In genomic region chr1:234604726-234605492, GRCh38 we compare ENCODE assay signal across 8 cellular contexts. TPM values are rescaled to one million over a fixed set of nuclear protein-coding genes. Genes with fewer than 3 reads are reported as not detected.
DNase-seq lines count a peak whose midpoint lies in the region; ATAC-seq and TF ChIP-seq lines count a peak whose summit lies in the region.

No MANE protein-coding gene starts in this region.

- peaks cover 36% of the 10 kb centered on the region for H4K20me1 ChIP-seq in IMR-90 (ENCODE audit: insufficient read depth, low read length)

- H3K23ac ChIP-seq in IMR-90 (ENCODE audit: low read depth, low read length), result peak overlapping the region; percentile 57

- peaks cover 76% of the 10 kb centered on the region for H3K4me1 Mint-ChIP-seq in CD4-positive, alpha-beta T cell (ENCODE audit: low read depth)
- peaks cover 53% of the 10 kb centered on the region for H3K4me1 Mint-ChIP-seq in activated naive CD8-positive, alpha-beta T cell treated with anti-CD3 and anti-CD28 coated beads, Interleukin-2, amount 10 ng/mL, durations not matched to agents 7 days and 5 days

- H3K27ac Mint-ChIP-seq in CD4-positive, alpha-beta T cell, result peak overlapping the region; percentile 98
- H3K27ac Mint-ChIP-seq in activated naive CD8-positive, alpha-beta T cell treated with anti-CD3 and anti-CD28 coated beads, Interleukin-2, amount 10 ng/mL, durations not matched to agents 7 days and 5 days, result peak overlapping the region; percentile 62

- no peak overlapping the region for H2AFZ ChIP-seq in IMR-90 (replicated peaks; ENCODE audit: low read length, poor library complexity)

- WGBS in IMR-90 (ENCODE audit: extremely low coverage in 2 of 2, insufficient read length in 1 of 2), 2 experiments, result 0% methylated on average over 1 of the region's 8 CpGs; no CpG with 5 or more reads in 1 of the 2 experiments
- WGBS in spleen, 5 donors, result 4 to 10% (median 5%) methylated on average over 8 of the region's 8 CpGs

- H3K79me1 ChIP-seq in IMR-90 (ENCODE audit: low read depth in 1 of 2, low read length in 2 of 2), result peaks cover 7% of the 10 kb centered on the region in 2 experiments

- BruUV-seq in IMR-90 (replicated peaks; lab: Mats Ljungman, UMichigan), result TSS peak; percentile 29

- H3K9me1 ChIP-seq in IMR-90 (ENCODE audit: insufficient read depth, low read length), result no peaks in the 10 kb centered on the region

- H3K18ac ChIP-seq in IMR-90 (ENCODE audit: low read depth, low read length), result peak overlapping the region; percentile 87

- peaks cover 6% of the 10 kb centered on the region for H3K4me1 ChIP-seq in IMR-90 (ENCODE audit: control insufficient read depth, insufficient read depth, low read length)
- peaks cover 57 to 87% (median 79%) of the 10 kb centered on the region in 6 donors for H3K4me1 ChIP-seq in spleen

- no peak overlapping the region; the same call in 1 of the 2 replicates for H2AK5ac ChIP-seq in IMR-90 (ENCODE audit: low read depth, low read length)

- H3K14ac ChIP-seq in IMR-90 (replicated peaks; ENCODE audit: low read depth, low read length), result peak overlapping the region; percentile 23

- dilution Hi-C loops in IMR-90 (cut with HindIII; ENCODE audit: low sequenced_read_pairs, unreplicated experiment), result no loop called here

- peaks cover 6% of the 10 kb centered on the region for H3K27me3 Mint-ChIP-seq in CD4-positive, alpha-beta T cell
- H3K27me3 Mint-ChIP-seq in activated naive CD8-positive, alpha-beta T cell treated with anti-CD3 and anti-CD28 coated beads, Interleukin-2, amount 10 ng/mL, durations not matched to agents 7 days and 5 days, result no peaks in the 10 kb centered on the region

- no peaks in the 10 kb centered on the region for H3K9me3 ChIP-seq in CD4-positive, alpha-beta T cell (ENCODE audit: control insufficient read depth, low read length)
- H3K9me3 ChIP-seq in IMR-90 (ENCODE audit: control insufficient read depth, insufficient read depth, low read length), result no peaks in the 10 kb centered on the region
- H3K9me3 ChIP-seq in spleen, result no peaks in the 10 kb centered on the region

- CTCF ChIA-PET in CD4-positive, alpha-beta T cell (lab: Charles Lee), result interaction anchor here (1.1 to 1.3 kb wide), 2 partner anchors 106 to 407 kb away, joined by 3 read pairs; no protein-coding TSS in a partner anchor
- CTCF ChIA-PET in IMR-90 (lab: Yijun Ruan, JAX), result interaction anchor here (0.6 to 2.0 kb wide), 6 partner anchors 65 to 1216 kb away, joined by 3 to 6 read pairs (median 3); no protein-coding TSS in a partner anchor

- H3K4me2 ChIP-seq in IMR-90 (ENCODE audit: low read depth, low read length), result peak overlapping the region; percentile 90

- peaks cover 62% of the 10 kb centered on the region for H3K36me3 Mint-ChIP-seq in CD4-positive, alpha-beta T cell (ENCODE audit: low read depth)
- H3K36me3 Mint-ChIP-seq in activated naive CD8-positive, alpha-beta T cell treated with anti-CD3 and anti-CD28 coated beads, Interleukin-2, amount 10 ng/mL, durations not matched to agents 7 days and 5 days, result peaks cover 41% of the 10 kb centered on the region

- H2BK5ac ChIP-seq in IMR-90 (ENCODE audit: low read depth, low read length, poor library complexity, severe bottlenecking), result peak overlapping the region; percentile 96

- in situ Hi-C loops in IMR-90 (cut with MboI; ENCODE audit: low sequenced_read_pairs), result loop anchor here (5.0 to 25.0 kb wide), 2 partner anchors 108 to 257 kb away; no protein-coding TSS in a partner anchor

- POLR2A ChIA-PET in CD4-positive, alpha-beta T cell (lab: Charles Lee), result interaction anchor here (0.6 to 2.4 kb wide), 8 partner anchors 7 to 724 kb away, joined by 3 to 18 read pairs (median 4); partner anchors contain the start of genes ARID4B, GGPS1 and RBM34
- POLR2A ChIA-PET in IMR-90 (lab: Charles Lee; ENCODE audit: unreplicated experiment), result interaction anchor here (0.6 kb wide), 2 partner anchors 117 to 368 kb away, joined by 3 to 6 read pairs; no protein-coding TSS in a partner anchor
- POLR2A ChIA-PET in activated naive CD8-positive, alpha-beta T cell treated with anti-CD3 and anti-CD28 coated beads, Interleukin-2, amount 10 ng/mL, durations not matched to agents 7 days and 5 days (lab: Charles Lee), result interaction anchor here (1.2 to 1.9 kb wide), 5 partner anchors 61 to 407 kb away, joined by 3 to 5 read pairs (median 4); no protein-coding TSS in a partner anchor

- H3K27ac ChIP-seq in CD4-positive, alpha-beta T cell (ENCODE audit: low read depth, low read length), result peak overlapping the region; percentile 98
- H3K27ac ChIP-seq in IMR-90 (ENCODE audit: insufficient read depth, low read length) (peak overlapping the region; percentile 87), spleen (peak overlapping the region; percentile 97 to 100 (median 100))

- H2AK9ac ChIP-seq in IMR-90 (replicated peaks; ENCODE audit: low read depth, low read length, poor library complexity), result no peak overlapping the region

- no peak for ATAC-seq in CD4-positive, alpha-beta T cell (ENCODE audit: poor library complexity)
- ATAC-seq in IMR-90 (ENCODE audit: low read depth) (no peak), HG03025 (IDR thresholded peaks at IDR 0.05; ENCODE audit: low FRiP score, unreplicated experiment) (no peak)
- no peak for ATAC-seq in activated naive CD8-positive, alpha-beta T cell treated with anti-CD3 and anti-CD28 coated beads, Interleukin-2, amount 10 ng/mL, durations not matched to agents 7 days and 5 days (ENCODE audit: low read depth)

- no peaks in the 10 kb centered on the region for H3K27me3 ChIP-seq in CD4-positive, alpha-beta T cell (ENCODE audit: control insufficient read depth, insufficient read depth, low read length)
- no peaks in the 10 kb centered on the region for H3K27me3 ChIP-seq in IMR-90 (ENCODE audit: control insufficient read depth, insufficient read depth, low read length)
- H3K27me3 ChIP-seq in spleen (replicated peaks in 1 of 7), result no peaks in the 10 kb centered on the region

- TF ChIP-seq CTCF in CD4-positive, alpha-beta T cell (IDR thresholded peaks at IDR 0.05), result no peak
- no peak for TF ChIP-seq CTCF in IMR-90 (conservative IDR thresholded peaks at IDR 0.05; ENCODE audit: low read depth, low read length)
- no peak for TF ChIP-seq CTCF in spleen (IDR thresholded peaks at IDR 0.05 in 8 of 11, conservative IDR thresholded peaks at IDR 0.05 in 3 of 11)

- TF ChIP-seq POLR2A in IMR-90 (IDR thresholded peaks at IDR 0.05; ENCODE audit: low read depth, low read length) (no peak; the same call in 1 of the 2 replicates), spleen (IDR thresholded peaks at IDR 0.05) (no peak)

- peak overlapping the region; percentile 47; the same call in 1 of the 2 replicates for H3K4ac ChIP-seq in IMR-90 (ENCODE audit: low read depth, low read length)

- H3K9me3 Mint-ChIP-seq in CD4-positive, alpha-beta T cell, result no peaks in the 10 kb centered on the region
- no peaks in the 10 kb centered on the region for H3K9me3 Mint-ChIP-seq in activated naive CD8-positive, alpha-beta T cell treated with anti-CD3 and anti-CD28 coated beads, Interleukin-2, amount 10 ng/mL, durations not matched to agents 7 days and 5 days

- 0 out of 2 replicates have a peak, but pooled peaks have one; percentile 11 for TF ChIP-seq RAD21 in IMR-90 (IDR thresholded peaks at IDR 0.05; ENCODE audit: low read length)

- H4K91ac ChIP-seq in IMR-90 (ENCODE audit: insufficient read depth, low read depth, low read length), result peak overlapping the region; percentile 60; the same call in 1 of the 2 replicates

- H2BK120ac ChIP-seq in IMR-90 (ENCODE audit: low read depth, low read length), result peak overlapping the region; percentile 28

- H3K36me3 ChIP-seq in IMR-90 (ENCODE audit: control insufficient read depth, insufficient read depth, low read length) (peaks cover 28% of the 10 kb centered on the region), spleen (peaks cover 0 to 56% (median 9%) of the 10 kb centered on the region in 6 donors)

- H3K4me3 ChIP-seq in IMR-90 (ENCODE audit: insufficient read depth, low read depth, low read length) (peak overlapping the region; percentile 76), spleen (peak overlapping the region; percentile 34 to 89 (median 66))

- H4K5ac ChIP-seq in IMR-90 (ENCODE audit: low read depth, low read length), result peak overlapping the region; percentile 58

- intact Hi-C loops in CD4-positive, alpha-beta T cell (cut with DNase I, micrococcal nuclease), result loop anchor here (5.0 to 10.0 kb wide), 2 partner anchors 233 to 720 kb away; partner anchors contain the start of genes ARID4B (in 1 of the 2), COA6 (in 1 of the 2) and GGPS1 (in 1 of the 2)
- intact Hi-C loops in IMR-90 (cut with micrococcal nuclease), result loop anchor here (5.0 kb wide), 2 partner anchors 73 to 493 kb away; no protein-coding TSS in a partner anchor
- intact Hi-C loops in spleen (cut with DNase I; ENCODE audit: low total_unique reads), result no loop called here

- H3K56ac ChIP-seq in IMR-90 (ENCODE audit: extremely low read depth, insufficient read depth, low read length), result peak overlapping the region; percentile 70

- DNase-seq in CD4-positive, alpha-beta T cell, result no peak
- DNase-seq in IMR-90, result peak; percentile 83
- DNase-seq in activated naive CD8-positive, alpha-beta T cell treated with anti-CD3 and anti-CD28 coated beads, Interleukin-2, amount 10 ng/mL, durations not matched to agents 7 days and 5 days, result no peak
- peak; percentile 54 for DNase-seq in inferior parietal cortex (ENCODE audit: extremely low spot score)
- no peak for DNase-seq in spleen
- no peak for DNase-seq in NCI-H2227 (lab: John Stamatoyannopoulos, UW; ENCODE audit: unreplicated experiment)
- DNase-seq in activated CD8-positive, alpha-beta memory T cell treated with anti-CD3 and anti-CD28 coated beads for 24 hours, result no peak

- H2BK15ac ChIP-seq in IMR-90 (ENCODE audit: low read depth, low read length), result no peak overlapping the region

- no peak overlapping the region for H2BK20ac ChIP-seq in IMR-90 (ENCODE audit: low read depth, low read length)

- H4K8ac ChIP-seq in IMR-90 (ENCODE audit: low read depth in 2 of 2, low read length in 2 of 2), result peak overlapping the region; percentile 42 to 59; a peak in 2 of 4 replicates

- H3K9ac ChIP-seq in IMR-90 (ENCODE audit: low read depth, low read length), result peak overlapping the region; percentile 94

- peak overlapping the region; percentile 97 for H3K4me3 Mint-ChIP-seq in CD4-positive, alpha-beta T cell
- peak overlapping the region; percentile 95 for H3K4me3 Mint-ChIP-seq in activated naive CD8-positive, alpha-beta T cell treated with anti-CD3 and anti-CD28 coated beads, Interleukin-2, amount 10 ng/mL, durations not matched to agents 7 days and 5 days

TF ChIP-seq in IMR-90, 13 proteins besides CTCF, POLR2A, EP300 and RAD21 (continues in another document):
- no peak for TF ChIP-seq RFX5 (IDR thresholded peaks at IDR 0.05; ENCODE audit: low read depth, low read length)

RNA-seq across cellular contexts. Expression of gene IRF2BP2, which starts 5.1 kb away (rescaled TPM):
- total RNA-seq in CD4-positive, alpha-beta T cell, result 100 to 1,000 TPM; 580 to 609 TPM
- total RNA-seq in IMR-90 (2012; rRNA removed) (37.2 and 47.0 TPM in 2 replicates), spleen (100 to 1,000 TPM in 1 of 7 donors, 10 to 100 TPM in 6; 57.2 to 109 (median 63.5) TPM)
- polyA plus RNA-seq in IMR-90 (2012; rRNA removed) (56.5 and 66.6 TPM in 2 replicates), spleen (10 to 100 TPM; 39.1 to 55.5 (median 48.8) TPM)
- polyA plus RNA-seq in IMR-90 (2012; cell fraction: cytosol; rRNA removed), result 12.6 and 82.3 TPM in 2 replicates
- 216 and 242 TPM in 2 replicates for polyA plus RNA-seq in IMR-90 (2012; cell fraction: nucleus; rRNA removed; ENCODE audit: low replicate concordance)
- 100 to 1,000 TPM; 116 to 118 TPM for total RNA-seq in activated naive CD8-positive, alpha-beta T cell treated with anti-CD3 and anti-CD28 coated beads, Interleukin-2, amount 10 ng/mL, durations not matched to agents 7 days and 5 days

Comparison
In these comparisons a context has a peak if more than half of its experiments do, and no peak if none do; other contexts are left out.
1. DNase-seq: peak in IMR-90 (single experiment) and inferior parietal cortex (single experiment); none in CD4-positive, alpha-beta T cell (0 of 10), activated naive CD8-positive, alpha-beta T cell treated with anti-CD3 and anti-CD28 coated beads, Interleukin-2, amount 10 ng/mL, durations not matched to agents 7 days and 5 days (single experiment), spleen (single experiment), NCI-H2227 (single experiment) and activated CD8-positive, alpha-beta memory T cell treated with anti-CD3 and anti-CD28 coated beads for 24 hours (single experiment).
2. RNA of gene IRF2BP2, which starts 5.1 kb away (total RNA-seq): 580 to 609 TPM in CD4-positive, alpha-beta T cell; 116 to 118 TPM in activated naive CD8-positive, alpha-beta T cell treated with anti-CD3 and anti-CD28 coated beads, Interleukin-2, amount 10 ng/mL, durations not matched to agents 7 days and 5 days, 57.2 to 109 TPM in spleen and 37.2 to 47.0 TPM in IMR-90; every median in the first group is over 4 times any median in the second.
3. Peak in every context shown above with its lines, with median percentiles within 50 percentile points of each other: H3K27ac ChIP-seq.